ENCODE assay signal across 9 cellular contexts in the genomic region with DNA sequence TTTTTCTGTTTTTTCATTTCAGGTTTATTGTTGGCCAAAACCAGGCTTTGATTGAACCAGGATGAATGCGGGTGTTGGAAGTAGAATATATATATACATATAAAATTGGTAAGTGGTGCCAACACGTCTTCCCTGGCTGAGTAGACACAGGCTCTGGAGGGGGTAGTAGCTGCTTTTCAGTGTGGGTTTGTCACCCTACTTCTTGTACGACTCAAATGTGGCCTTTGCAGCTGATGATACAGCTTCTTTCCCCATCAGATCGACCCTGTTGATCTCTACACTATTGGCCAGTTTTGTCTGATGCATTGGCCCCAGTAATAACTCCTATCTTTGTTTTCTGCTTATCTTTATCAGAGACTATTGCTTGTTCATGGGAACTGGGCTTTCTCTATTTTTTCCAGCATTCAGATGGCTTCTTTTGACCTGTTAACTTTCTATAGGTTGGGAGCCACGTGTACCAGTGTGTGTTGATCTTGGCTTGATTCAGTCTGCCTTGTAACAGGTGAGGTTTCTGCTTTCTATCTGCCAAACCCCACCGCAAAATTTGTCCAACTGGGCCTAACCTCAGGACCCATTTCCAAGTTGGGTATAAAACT. TPM values are rescaled to one million over a fixed set of nuclear protein-coding genes. Genes with fewer than 3 reads are reported as not detected.
A peak's percentile ranks its signal among the peaks of the same experiment; 100 is the strongest.
DNase-seq lines count a peak whose midpoint lies in the region; ATAC-seq and TF ChIP-seq lines count a peak whose summit lies in the region.
"Had no signal": no experiment of that assay in that cellular context is flagged by ENCODE, and none has a peak within 500 bp of the region (broad histone marks: within the 10 kb centered on the region; RNA-seq: fewer than 3 reads in every experiment).

No MANE protein-coding gene starts in this region.

- peak overlapping the region; percentile 86 for H3K27ac ChIP-seq in ACC112 (ENCODE audit: low read depth, low read length)
- H3K27ac ChIP-seq in lung (ENCODE audit: low read depth in 1 of 2, low read length in 1 of 2), result peak overlapping the region in 1 of 2 donors; percentile 10
- H3K27ac ChIP-seq in caudate nucleus (ENCODE audit: low read depth, low read length), result no peak overlapping the region

- ATAC-seq in lung (ENCODE audit: insufficient read depth, low FRiP score) (no peak), HG03457 (IDR thresholded peaks at IDR 0.05; ENCODE audit: unreplicated experiment) (no peak), GM18873 (IDR thresholded peaks at IDR 0.05; ENCODE audit: low FRiP score, unreplicated experiment) (no peak)

- DNase-seq in HAP-1 (ENCODE audit: low spot score in 2 of 2) (peak; percentile 6 to 27), adipocyte (ENCODE audit: low read depth) (no peak), lung (ENCODE audit: low spot score) (no peak), GDM1 (lab: John Stamatoyannopoulos, UW) (no peak), caudate nucleus (lab: John Stamatoyannopoulos, UW) (no peak)
- DNase-seq: NCI-H2081 treated with DMSO at 0.1 percent for 48 hours had no signal

- TF ChIP-seq CTCF in lung (IDR thresholded peaks at IDR 0.05; ENCODE audit: control extremely low read depth, extremely low read depth), result no peak

- H3K27me3 ChIP-seq in ACC112 (ENCODE audit: insufficient read depth, low read length), result no peaks in the 10 kb centered on the region
- H3K27me3 ChIP-seq in HAP-1 (ENCODE audit: low read depth), result no peaks in the 10 kb centered on the region
- H3K27me3 ChIP-seq in adipocyte (replicated peaks; ENCODE audit: control insufficient read depth, insufficient read depth, low read length), result no peaks in the 10 kb centered on the region
- H3K27me3 ChIP-seq in lung (ENCODE audit: control insufficient read depth, insufficient read depth), result no peaks in the 10 kb centered on the region

- H3K9ac ChIP-seq in adipocyte (ENCODE audit: low read length), result peak overlapping the region; percentile 100

- H3K4me1 ChIP-seq in ACC112 (ENCODE audit: control insufficient read depth, insufficient read depth, low read length, unreplicated experiment), result peaks cover 58% of the 10 kb centered on the region
- peaks cover 53% of the 10 kb centered on the region for H3K4me1 ChIP-seq in HAP-1
- H3K4me1 ChIP-seq in adipocyte (ENCODE audit: control insufficient read depth, insufficient read depth, low read length), result peaks cover 70% of the 10 kb centered on the region
- H3K4me1 ChIP-seq in lung (ENCODE audit: control insufficient read depth in 2 of 2, insufficient read depth in 2 of 2, low read length in 2 of 2), result peaks cover 6 to 38% of the 10 kb centered on the region in 2 donors

- H3K79me2 ChIP-seq in ACC112 (ENCODE audit: control insufficient read depth, insufficient read depth, low read length, unreplicated experiment), result peaks cover 94% of the 10 kb centered on the region

- WGBS in lung, 2 donors, result 73 to 82% methylated on average over 6 of the region's 6 CpGs

- in situ Hi-C loops in HAP-1 (cut with MboI; ENCODE audit: low sequenced_read_pairs), result no loop called here

- H2AFZ ChIP-seq in ACC112 (ENCODE audit: low read length, unreplicated experiment), result no peak overlapping the region

- H3K9me3 ChIP-seq in HAP-1, result peaks cover 21% of the 10 kb centered on the region
- H3K9me3 ChIP-seq in adipocyte (ENCODE audit: control insufficient read depth, low read length), result peaks cover 9% of the 10 kb centered on the region
- peaks cover 0 to 19% of the 10 kb centered on the region in 2 donors for H3K9me3 ChIP-seq in lung (ENCODE audit: control insufficient read depth in 2 of 2, insufficient read depth in 1 of 2, low read length in 1 of 2)

- H3K4me3 ChIP-seq in ACC112 (ENCODE audit: low read depth, low read length), result peak overlapping the region; percentile 92
- peak overlapping the region; percentile 96 for H3K4me3 ChIP-seq in HAP-1
- H3K4me3 ChIP-seq in adipocyte (ENCODE audit: low read length), result peak overlapping the region; percentile 99
- peak overlapping the region; percentile 1 for H3K4me3 ChIP-seq in lung

- H3K36me3 ChIP-seq in ACC112 (ENCODE audit: insufficient read depth, low read length) (peaks cover 72% of the 10 kb centered on the region), HAP-1 (replicated peaks) (peaks cover 75% of the 10 kb centered on the region), adipocyte (ENCODE audit: control insufficient read depth, insufficient read depth, low read length, severe bottlenecking) (peaks cover 67% of the 10 kb centered on the region), lung (ENCODE audit: control insufficient read depth in 2 of 2, insufficient read depth in 2 of 2, low read length in 2 of 2) (peaks cover 38 to 55% of the 10 kb centered on the region in 2 donors)

RNA-seq across cellular contexts. Expression of a gene that starts 2.7 kb away (rescaled TPM):
- 10 to 100 TPM; 25.8 to 33.9 TPM for total RNA-seq in lung
- 10 to 100 TPM in 1 of 2 donors, 1 to 10 TPM in 1; 9.5 to 22.5 TPM for polyA plus RNA-seq in lung

Comparison
In these comparisons a context has a peak if more than half of its experiments do, and no peak if none do; other contexts are left out.
1. H3K4me3 ChIP-seq: peak in every context shown above with its lines; median percentile 99 in adipocyte; 96 in HAP-1; 92 in ACC112; 1 in lung.
2. DNase-seq: peak in HAP-1 (2 of 2); none in adipocyte (single experiment), lung (single experiment), GDM1 (single experiment) and caudate nucleus (0 of 61).